In the genomic region with DNA sequence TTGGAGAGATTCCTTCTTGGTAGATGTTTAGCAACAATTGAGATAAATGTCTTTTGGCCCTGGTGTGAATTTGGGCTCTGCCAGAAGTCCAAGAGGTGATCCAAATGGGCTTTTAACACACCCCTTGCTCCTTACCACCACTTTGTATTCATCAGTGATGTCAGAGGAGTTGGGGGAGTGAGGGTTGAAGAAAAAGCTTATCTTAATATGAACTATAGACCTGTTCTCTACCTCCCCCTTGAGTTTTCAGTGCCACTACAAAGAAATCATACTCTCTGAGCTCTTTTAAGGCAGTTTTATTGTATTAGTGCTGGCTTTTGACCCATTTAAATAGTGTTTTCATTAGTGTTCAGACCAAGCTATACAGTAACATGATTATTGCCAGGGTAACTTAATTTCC, we compare ENCODE assay signal across 16 cellular contexts.
A peak's percentile ranks its signal among the peaks of the same experiment; 100 is the strongest.
DNase-seq lines count a peak whose midpoint lies in the region; ATAC-seq, FAIRE-seq and TF ChIP-seq lines count a peak whose summit lies in the region.
"Had no signal": no experiment of that assay in that cellular context is flagged by ENCODE, and none has a peak within 500 bp of the region (broad histone marks: within the 10 kb centered on the region; RNA-seq: fewer than 3 reads in every experiment).

No MANE protein-coding gene starts in this region.

- no peak overlapping the region for H3K4me3 Mint-ChIP-seq in activated T-cell treated with anti-CD3 and anti-CD28 coated beads, Interleukin-2, amount 50 U/mL, for 4 hours
- H3K4me3 Mint-ChIP-seq: activated naive CD4-positive, alpha-beta T cell treated with anti-CD3 and anti-CD28 coated beads for 36 hours had no signal

- H3F3A ChIP-seq in SK-N-SH (replicated peaks; ENCODE audit: insufficient read depth) (no peaks in the 10 kb centered on the region), neural cell (ENCODE audit: insufficient read depth, low read length, poor library complexity, severe bottlenecking) (no peaks in the 10 kb centered on the region)

- H3K27me3 ChIP-seq in H7 (ENCODE audit: control insufficient read depth, insufficient read depth, low read length), result no peaks in the 10 kb centered on the region
- no peaks in the 10 kb centered on the region for H3K27me3 ChIP-seq in SK-N-SH (ENCODE audit: insufficient read depth)
- H3K27me3 ChIP-seq in endothelial cell of umbilical vein (ENCODE audit: control insufficient read depth in 2 of 2, insufficient read depth in 2 of 2, low read length in 2 of 2), result no peaks in the 10 kb centered on the region
- no peaks in the 10 kb centered on the region for H3K27me3 ChIP-seq in neural cell (ENCODE audit: insufficient read depth, low read depth, low read length)
- H3K27me3 ChIP-seq: BLaER1, body of pancreas, tibial nerve had no signal

- H3K4me1 ChIP-seq in SK-N-SH (ENCODE audit: control insufficient read depth in 1 of 2, insufficient read depth in 2 of 2, low read depth in 1 of 2, low read length in 1 of 2) (no peaks in the 10 kb centered on the region), endothelial cell of umbilical vein (ENCODE audit: control insufficient read depth, extremely low read depth, insufficient read depth, low read length) (peaks cover 6% of the 10 kb centered on the region)
- H3K4me1 ChIP-seq: body of pancreas had no signal

- H3K36me3 Mint-ChIP-seq in activated T-cell treated with anti-CD3 and anti-CD28 coated beads, Interleukin-2, amount 50 U/mL, for 4 hours (ENCODE audit: insufficient read depth), result peaks cover 12% of the 10 kb centered on the region

- FAIRE-seq in endothelial cell of umbilical vein (lab: Jason Lieb, UNC), result no peak

- dilution Hi-C loops in endothelial cell of umbilical vein (cut with MboI; ENCODE audit: extremely low pct_ligation_motif_present, low sequenced_read_pairs), result no loop called here

- peak; percentile 23; the same call in 1 of the 2 replicates for TF ChIP-seq RAD21 in SK-N-SH (IDR thresholded peaks at IDR 0.05; ENCODE audit: low read length)
- peak; percentile 13 for TF ChIP-seq RAD21 in neural cell (conservative IDR thresholded peaks at IDR 0.05)

- H3K27me3 Mint-ChIP-seq in activated T-cell treated with anti-CD3 and anti-CD28 coated beads, Interleukin-2, amount 50 U/mL, for 4 hours (ENCODE audit: low read depth), result no peaks in the 10 kb centered on the region

- TF ChIP-seq POLR2A in endothelial cell of umbilical vein (IDR thresholded peaks at IDR 0.05; ENCODE audit: low read depth, low read length), result no peak

- H3K9ac ChIP-seq in SK-N-SH (no peak overlapping the region), endothelial cell of umbilical vein (replicated peaks; ENCODE audit: extremely low read depth, insufficient read depth, low read length) (no peak overlapping the region), neural cell (ENCODE audit: low read length) (no peak overlapping the region)
- H3K9ac ChIP-seq: BLaER1 had no signal

- peaks cover 1% of the 10 kb centered on the region for H3K4me1 Mint-ChIP-seq in activated T-cell treated with anti-CD3 and anti-CD28 coated beads, Interleukin-2, amount 50 U/mL, for 4 hours (ENCODE audit: low read depth)

- TF ChIP-seq CTCF in SK-N-SH (IDR thresholded peaks at IDR 0.05) (peak; percentile 21; the same call in 1 of the 2 replicates), endothelial cell of umbilical vein (IDR thresholded peaks at IDR 0.05; ENCODE audit: extremely low read depth in 1 of 2, insufficient read depth in 1 of 2, low read depth in 1 of 2, low read length in 2 of 2) (no peak), neural cell (IDR thresholded peaks at IDR 0.05; ENCODE audit: poor library complexity, severe bottlenecking) (no peak)

- H3K9me1 ChIP-seq in endothelial cell of umbilical vein (replicated peaks; ENCODE audit: control insufficient read depth, extremely low read depth, insufficient read depth, low read length), result no peaks in the 10 kb centered on the region

- H3K9me3 ChIP-seq in SK-N-SH, result no peaks in the 10 kb centered on the region
- H3K9me3 ChIP-seq in endothelial cell of umbilical vein (replicated peaks; ENCODE audit: control insufficient read depth, insufficient read depth, low read length), result no peaks in the 10 kb centered on the region
- no peaks in the 10 kb centered on the region for H3K9me3 ChIP-seq in neural cell (ENCODE audit: low read length)
- H3K9me3 ChIP-seq: body of pancreas, tibial nerve had no signal

- ATAC-seq in activated T-cell treated with anti-CD3 and anti-CD28 coated beads, Interleukin-2, amount 50 U/mL, for 4 hours, result no peak
- ATAC-seq: body of pancreas, left ventricle myocardium superior had no signal

- DNase-seq in H7, result peak; percentile 35
- DNase-seq in SK-N-SH, result peak; percentile 11
- DNase-seq in endothelial cell of umbilical vein (ENCODE audit: low read depth, low spot score), result peak; percentile 38
- DNase-seq in DMS114 treated with DMSO at 0.1 percent for 48 hours (lab: John Stamatoyannopoulos, UW; ENCODE audit: unreplicated experiment), result no peak
- DNase-seq in activated T-cell treated with anti-CD3 and anti-CD28 coated beads, Interleukin-2, amount 50 U/mL, for 4 hours, result no peak
- DNase-seq in NCI-H187 (lab: John Stamatoyannopoulos, UW), result no peak
- DNase-seq: activated CD4-positive, alpha-beta T cell treated with anti-CD3 and anti-CD28 coated beads, Interleukin-2, amount 50 U/mL, for 1 hour; activated naive CD4-positive, alpha-beta T cell treated with anti-CD3 and anti-CD28 coated beads for 36 hours; body of pancreas; foreskin melanocyte; left ventricle myocardium superior; NCI-H1105; SHP77 had no signal

- no peaks in the 10 kb centered on the region for H4K20me1 ChIP-seq in SK-N-SH (ENCODE audit: insufficient read depth)
- no peaks in the 10 kb centered on the region for H4K20me1 ChIP-seq in endothelial cell of umbilical vein (replicated peaks; ENCODE audit: control insufficient read depth, extremely low read depth, insufficient read depth, low read length)
- H4K20me1 ChIP-seq in neural cell (ENCODE audit: insufficient read depth), result no peaks in the 10 kb centered on the region
- H4K20me1 ChIP-seq: BLaER1 had no signal

- H3K79me2 ChIP-seq in SK-N-SH (ENCODE audit: insufficient read depth) (no peaks in the 10 kb centered on the region), endothelial cell of umbilical vein (ENCODE audit: control insufficient read depth, insufficient read depth, low read length) (no peaks in the 10 kb centered on the region), neural cell (replicated peaks; ENCODE audit: insufficient read depth, low read length) (no peaks in the 10 kb centered on the region)

- no peak overlapping the region for H3K4me3 ChIP-seq in H7 (ENCODE audit: insufficient read depth, low read depth, low read length)
- H3K4me3 ChIP-seq in SK-N-SH (ENCODE audit: low read depth in 2 of 2, low read length in 1 of 2), result no peak overlapping the region
- H3K4me3 ChIP-seq in endothelial cell of umbilical vein (replicated peaks in 1 of 3; ENCODE audit: insufficient read depth in 1 of 3, low read depth in 1 of 3, low read length in 3 of 3), result no peak overlapping the region
- no peak overlapping the region for H3K4me3 ChIP-seq in neural cell (ENCODE audit: low read length)
- H3K4me3 ChIP-seq: BLaER1, body of pancreas, tibial nerve had no signal

- BruUV-seq in endothelial cell of umbilical vein (replicated peaks; lab: Mats Ljungman, UMichigan), result no TSS peak

- CTCF ChIA-PET in SK-N-SH (lab: Yijun Ruan, JAX), result interaction anchor here (1.0 kb wide), 3 partner anchors 38 to 230 kb away, joined by 3 read pairs; no protein-coding TSS in a partner anchor
- CTCF ChIA-PET in endothelial cell of umbilical vein (lab: Charles Lee), result interaction anchor here (0.6 to 1.6 kb wide), 18 partner anchors 9 to 356 kb away, joined by 3 to 19 read pairs (median 4); partner anchors contain the start of gene PHLPP1

- no peaks in the 10 kb centered on the region for H3K9me3 Mint-ChIP-seq in activated T-cell treated with anti-CD3 and anti-CD28 coated beads, Interleukin-2, amount 50 U/mL, for 4 hours
- H3K9me3 Mint-ChIP-seq: activated naive CD4-positive, alpha-beta T cell treated with anti-CD3 and anti-CD28 coated beads for 36 hours had no signal

- H3K36me3 ChIP-seq in H7 (replicated peaks; ENCODE audit: control insufficient read depth, insufficient read depth, low read length), result peaks cover 20% of the 10 kb centered on the region
- peaks cover 0 to 11% of the 10 kb centered on the region in 2 experiments for H3K36me3 ChIP-seq in SK-N-SH (replicated peaks in 1 of 2; ENCODE audit: control insufficient read depth in 1 of 2, insufficient read depth in 2 of 2, low read length in 1 of 2)
- no peaks in the 10 kb centered on the region for H3K36me3 ChIP-seq in endothelial cell of umbilical vein (ENCODE audit: control insufficient read depth in 2 of 2, extremely low read depth in 1 of 2, insufficient read depth in 2 of 2, low read length in 2 of 2)
- peaks cover 6% of the 10 kb centered on the region for H3K36me3 ChIP-seq in neural cell (ENCODE audit: insufficient read depth, low read length)

- intact Hi-C loops in endothelial cell of umbilical vein (cut with micrococcal nuclease), result no loop called here

- POLR2A ChIA-PET in SK-N-SH (lab: Yijun Ruan, JAX), result no interaction called here
- POLR2A ChIA-PET in endothelial cell of umbilical vein (lab: Charles Lee), result no interaction called here

- H3K27ac ChIP-seq in SK-N-SH (ENCODE audit: low read depth in 2 of 2, low read length in 1 of 2) (no peak overlapping the region), endothelial cell of umbilical vein (ENCODE audit: insufficient read depth, low read depth, low read length) (no peak overlapping the region), neural cell (ENCODE audit: low read length) (no peak overlapping the region)
- H3K27ac ChIP-seq: BLaER1, body of pancreas, tibial nerve had no signal

- H2AFZ ChIP-seq in SK-N-SH (ENCODE audit: low read depth) (no peak overlapping the region), endothelial cell of umbilical vein (ENCODE audit: low read depth, low read length) (no peak overlapping the region), neural cell (ENCODE audit: low read depth, low read length) (no peak overlapping the region)

- H3K4me2 ChIP-seq in SK-N-SH (no peak overlapping the region), endothelial cell of umbilical vein (ENCODE audit: insufficient read depth, low read length) (no peak overlapping the region), neural cell (ENCODE audit: low read length) (no peak overlapping the region)
- H3K4me2 ChIP-seq: BLaER1 had no signal

- TF ChIP-seq EP300 in SK-N-SH (IDR thresholded peaks at IDR 0.05; ENCODE audit: borderline replicate concordance in 1 of 2, low read depth in 1 of 2, low read length in 1 of 2) (no peak), neural cell (conservative IDR thresholded peaks at IDR 0.05; ENCODE audit: poor library complexity, severe bottlenecking) (no peak)

- H3K9me2 ChIP-seq in SK-N-SH (no peaks in the 10 kb centered on the region), neural cell (ENCODE audit: insufficient read depth, low read length) (no peaks in the 10 kb centered on the region)

TF ChIP-seq in SK-N-SH, 30 proteins besides CTCF, POLR2A, EP300 and RAD21 (continues in another document):
- TF ChIP-seq POLR2AphosphoS5 (IDR thresholded peaks at IDR 0.05; ENCODE audit: low read depth, low read length), result no peak

TF ChIP-seq in endothelial cell of umbilical vein, 7 proteins besides CTCF, POLR2A, EP300 and RAD21 (continues in another document):
- TF ChIP-seq GATA2 (IDR thresholded peaks at IDR 0.05; ENCODE audit: insufficient read depth, insufficient read length, low read depth, low read length), result no peak

TF ChIP-seq in neural cell, 6 proteins besides CTCF, POLR2A, EP300 and RAD21 (continues in another document):
- no peak for TF ChIP-seq SMC3 (conservative IDR thresholded peaks at IDR 0.05; ENCODE audit: poor library complexity)

Comparison
In these comparisons a context has a peak if more than half of its experiments do, and no peak if none do; other contexts are left out.
1. DNase-seq: peak in H7 (single experiment), SK-N-SH (single experiment) and endothelial cell of umbilical vein (single experiment); none in DMS114 treated with DMSO at 0.1 percent for 48 hours (single experiment), activated T-cell treated with anti-CD3 and anti-CD28 coated beads, Interleukin-2, amount 50 U/mL, for 4 hours (single experiment) and NCI-H187 (0 of 2).